Comparison of ENCODE assay signal across 1 cellular context in the genomic region with DNA sequence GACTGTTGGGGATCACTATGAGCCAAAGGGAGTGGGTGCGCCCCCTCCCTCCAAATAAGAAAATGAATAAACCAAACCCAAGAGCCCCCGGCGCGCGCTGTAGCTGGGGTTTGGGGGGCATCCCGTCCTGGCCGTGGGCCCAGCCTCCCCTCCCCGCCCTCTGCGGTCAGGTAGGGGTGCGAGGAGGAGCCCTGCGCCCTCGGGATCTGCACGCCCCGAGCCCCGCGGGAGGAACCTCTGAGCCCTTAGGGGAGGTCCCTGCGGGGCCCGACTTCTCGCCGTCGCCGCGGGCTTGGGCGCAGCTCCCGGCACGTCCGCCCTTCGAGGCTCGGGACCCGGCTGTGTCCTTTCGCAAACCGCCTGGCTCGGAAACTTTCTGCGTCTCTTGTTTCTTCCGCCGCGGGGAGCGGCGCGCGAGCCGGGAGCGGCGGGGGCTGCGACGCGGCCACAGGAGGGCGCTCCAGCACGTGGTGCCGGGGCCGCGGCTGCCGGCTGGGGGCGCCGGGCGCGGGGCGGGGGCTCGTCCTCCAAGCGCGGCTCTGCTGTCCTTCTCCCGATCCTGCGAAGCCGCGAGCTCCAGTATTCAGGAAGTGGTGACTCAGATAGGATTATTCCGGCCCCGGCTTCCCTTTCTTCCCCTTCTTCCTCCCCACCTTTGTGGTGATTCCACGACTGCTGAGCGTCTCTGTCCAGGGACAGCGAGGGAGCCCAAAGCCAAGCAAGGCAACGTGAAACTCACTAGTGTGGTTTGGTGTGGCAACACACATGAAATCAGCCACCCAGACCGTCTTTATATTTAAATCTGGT.
A peak's percentile ranks its signal among the peaks of the same experiment; 100 is the strongest.
TF ChIP-seq lines count a peak whose summit lies in the region.

No MANE protein-coding gene starts in this region.

TF ChIP-seq in GM12878, 131 proteins besides CTCF, POLR2A, EP300 and RAD21 (continued from another document and continues in another):
- TF ChIP-seq, protein P1, sequence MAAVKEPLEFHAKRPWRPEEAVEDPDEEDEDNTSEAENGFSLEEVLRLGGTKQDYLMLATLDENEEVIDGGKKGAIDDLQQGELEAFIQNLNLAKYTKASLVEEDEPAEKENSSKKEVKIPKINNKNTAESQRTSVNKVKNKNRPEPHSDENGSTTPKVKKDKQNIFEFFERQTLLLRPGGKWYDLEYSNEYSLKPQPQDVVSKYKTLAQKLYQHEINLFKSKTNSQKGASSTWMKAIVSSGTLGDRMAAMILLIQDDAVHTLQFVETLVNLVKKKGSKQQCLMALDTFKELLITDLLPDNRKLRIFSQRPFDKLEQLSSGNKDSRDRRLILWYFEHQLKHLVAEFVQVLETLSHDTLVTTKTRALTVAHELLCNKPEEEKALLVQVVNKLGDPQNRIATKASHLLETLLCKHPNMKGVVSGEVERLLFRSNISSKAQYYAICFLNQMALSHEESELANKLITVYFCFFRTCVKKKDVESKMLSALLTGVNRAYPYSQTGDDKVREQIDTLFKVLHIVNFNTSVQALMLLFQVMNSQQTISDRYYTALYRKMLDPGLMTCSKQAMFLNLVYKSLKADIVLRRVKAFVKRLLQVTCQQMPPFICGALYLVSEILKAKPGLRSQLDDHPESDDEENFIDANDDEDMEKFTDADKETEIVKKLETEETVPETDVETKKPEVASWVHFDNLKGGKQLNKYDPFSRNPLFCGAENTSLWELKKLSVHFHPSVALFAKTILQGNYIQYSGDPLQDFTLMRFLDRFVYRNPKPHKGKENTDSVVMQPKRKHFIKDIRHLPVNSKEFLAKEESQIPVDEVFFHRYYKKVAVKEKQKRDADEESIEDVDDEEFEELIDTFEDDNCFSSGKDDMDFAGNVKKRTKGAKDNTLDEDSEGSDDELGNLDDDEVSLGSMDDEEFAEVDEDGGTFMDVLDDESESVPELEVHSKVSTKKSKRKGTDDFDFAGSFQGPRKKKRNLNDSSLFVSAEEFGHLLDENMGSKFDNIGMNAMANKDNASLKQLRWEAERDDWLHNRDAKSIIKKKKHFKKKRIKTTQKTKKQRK (IDR thresholded peaks at IDR 0.05; ENCODE audit: low read depth, low read length), result no peak
- no peak for TF ChIP-seq MEF2A (IDR thresholded peaks at IDR 0.05; ENCODE audit: insufficient read depth, low read depth, low read length)
- TF ChIP-seq CHD1 (IDR thresholded peaks at IDR 0.05; ENCODE audit: low read depth, low read length), result no peak
- no peak for TF ChIP-seq GABPA (IDR thresholded peaks at IDR 0.05; ENCODE audit: low read depth)
- TF ChIP-seq WRNIP1 (IDR thresholded peaks at IDR 0.05; ENCODE audit: borderline replicate concordance, low read depth, low read length), result no peak; the same call in 1 of the 2 replicates
- peak; percentile 27 for TF ChIP-seq HDAC6 (IDR thresholded peaks at IDR 0.05; ENCODE audit: unreplicated experiment)
- no peak; the same call in 1 of the 2 replicates for TF ChIP-seq NR2F1 (conservative IDR thresholded peaks at IDR 0.05)
- TF ChIP-seq SMAD5 (IDR thresholded peaks at IDR 0.05; ENCODE audit: low read depth), result no peak
- TF ChIP-seq KAT2A (conservative IDR thresholded peaks at IDR 0.05; ENCODE audit: control insufficient read depth, low read depth, low read length), result no peak
- TF ChIP-seq DPF2 (IDR thresholded peaks at IDR 0.05), result peak; percentile 19
- TF ChIP-seq, protein P2, sequence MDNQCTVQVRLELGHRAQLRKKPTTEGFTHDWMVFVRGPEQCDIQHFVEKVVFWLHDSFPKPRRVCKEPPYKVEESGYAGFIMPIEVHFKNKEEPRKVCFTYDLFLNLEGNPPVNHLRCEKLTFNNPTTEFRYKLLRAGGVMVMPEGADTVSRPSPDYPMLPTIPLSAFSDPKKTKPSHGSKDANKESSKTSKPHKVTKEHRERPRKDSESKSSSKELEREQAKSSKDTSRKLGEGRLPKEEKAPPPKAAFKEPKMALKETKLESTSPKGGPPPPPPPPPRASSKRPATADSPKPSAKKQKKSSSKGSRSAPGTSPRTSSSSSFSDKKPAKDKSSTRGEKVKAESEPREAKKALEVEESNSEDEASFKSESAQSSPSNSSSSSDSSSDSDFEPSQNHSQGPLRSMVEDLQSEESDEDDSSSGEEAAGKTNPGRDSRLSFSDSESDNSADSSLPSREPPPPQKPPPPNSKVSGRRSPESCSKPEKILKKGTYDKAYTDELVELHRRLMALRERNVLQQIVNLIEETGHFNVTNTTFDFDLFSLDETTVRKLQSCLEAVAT (IDR thresholded peaks at IDR 0.05), result no peak
- TF ChIP-seq TCF3 (IDR thresholded peaks at IDR 0.05; ENCODE audit: borderline replicate concordance, insufficient read depth, low read depth, low read length), result no peak
- TF ChIP-seq NBN (IDR thresholded peaks at IDR 0.05), result 0 out of 2 replicates have a peak, but pooled peaks have one; percentile 55
- TF ChIP-seq, protein P3, sequence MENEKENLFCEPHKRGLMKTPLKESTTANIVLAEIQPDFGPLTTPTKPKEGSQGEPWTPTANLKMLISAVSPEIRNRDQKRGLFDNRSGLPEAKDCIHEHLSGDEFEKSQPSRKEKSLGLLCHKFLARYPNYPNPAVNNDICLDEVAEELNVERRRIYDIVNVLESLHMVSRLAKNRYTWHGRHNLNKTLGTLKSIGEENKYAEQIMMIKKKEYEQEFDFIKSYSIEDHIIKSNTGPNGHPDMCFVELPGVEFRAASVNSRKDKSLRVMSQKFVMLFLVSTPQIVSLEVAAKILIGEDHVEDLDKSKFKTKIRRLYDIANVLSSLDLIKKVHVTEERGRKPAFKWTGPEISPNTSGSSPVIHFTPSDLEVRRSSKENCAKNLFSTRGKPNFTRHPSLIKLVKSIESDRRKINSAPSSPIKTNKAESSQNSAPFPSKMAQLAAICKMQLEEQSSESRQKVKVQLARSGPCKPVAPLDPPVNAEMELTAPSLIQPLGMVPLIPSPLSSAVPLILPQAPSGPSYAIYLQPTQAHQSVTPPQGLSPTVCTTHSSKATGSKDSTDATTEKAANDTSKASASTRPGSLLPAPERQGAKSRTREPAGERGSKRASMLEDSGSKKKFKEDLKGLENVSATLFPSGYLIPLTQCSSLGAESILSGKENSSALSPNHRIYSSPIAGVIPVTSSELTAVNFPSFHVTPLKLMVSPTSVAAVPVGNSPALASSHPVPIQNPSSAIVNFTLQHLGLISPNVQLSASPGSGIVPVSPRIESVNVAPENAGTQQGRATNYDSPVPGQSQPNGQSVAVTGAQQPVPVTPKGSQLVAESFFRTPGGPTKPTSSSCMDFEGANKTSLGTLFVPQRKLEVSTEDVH (IDR thresholded peaks at IDR 0.05; ENCODE audit: low read depth, partially characterized antibody), result no peak
- TF ChIP-seq POU2F2 (IDR thresholded peaks at IDR 0.05; ENCODE audit: borderline replicate concordance, low read depth, low read length), result peak; percentile 40; the same call in 1 of the 3 replicates
- TF ChIP-seq SUZ12 (IDR thresholded peaks at IDR 0.05; ENCODE audit: unreplicated experiment), result no peak
- no peak for TF ChIP-seq ZSCAN29 (IDR thresholded peaks at IDR 0.05)
- 0 out of 2 replicates have a peak, but pooled peaks have one; percentile 61 for TF ChIP-seq SIN3A (IDR thresholded peaks at IDR 0.05; ENCODE audit: low read depth, low read length)
- no peak for TF ChIP-seq MTA2 (IDR thresholded peaks at IDR 0.05; ENCODE audit: low read depth)
- TF ChIP-seq, protein P4, sequence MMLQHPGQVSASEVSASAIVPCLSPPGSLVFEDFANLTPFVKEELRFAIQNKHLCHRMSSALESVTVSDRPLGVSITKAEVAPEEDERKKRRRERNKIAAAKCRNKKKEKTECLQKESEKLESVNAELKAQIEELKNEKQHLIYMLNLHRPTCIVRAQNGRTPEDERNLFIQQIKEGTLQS (IDR thresholded peaks at IDR 0.05; ENCODE audit: borderline replicate concordance, extremely low read depth, low read depth, low read length), result no peak
- peak; percentile 48; the same call in 1 of the 2 replicates for TF ChIP-seq SMC3 (IDR thresholded peaks at IDR 0.05; ENCODE audit: borderline replicate concordance, low read length)
- TF ChIP-seq HDGF (IDR thresholded peaks at IDR 0.05), result no peak
- TF ChIP-seq RB1 (IDR thresholded peaks at IDR 0.05; ENCODE audit: borderline replicate concordance), result peak; percentile 75; the same call in 1 of the 2 replicates
- TF ChIP-seq BHLHE40 (IDR thresholded peaks at IDR 0.05; ENCODE audit: borderline replicate concordance in 1 of 2, low read depth in 2 of 2, low read length in 1 of 2), result peak; percentile 43 to 88; a peak in 3 of 4 replicates
- TF ChIP-seq NR2C1 (IDR thresholded peaks at IDR 0.05), result 0 out of 2 replicates have a peak, but pooled peaks have one; percentile 22
- no peak for TF ChIP-seq ZNF274 (IDR thresholded peaks at IDR 0.05; ENCODE audit: insufficient read depth, insufficient read length)
- TF ChIP-seq, protein P5, sequence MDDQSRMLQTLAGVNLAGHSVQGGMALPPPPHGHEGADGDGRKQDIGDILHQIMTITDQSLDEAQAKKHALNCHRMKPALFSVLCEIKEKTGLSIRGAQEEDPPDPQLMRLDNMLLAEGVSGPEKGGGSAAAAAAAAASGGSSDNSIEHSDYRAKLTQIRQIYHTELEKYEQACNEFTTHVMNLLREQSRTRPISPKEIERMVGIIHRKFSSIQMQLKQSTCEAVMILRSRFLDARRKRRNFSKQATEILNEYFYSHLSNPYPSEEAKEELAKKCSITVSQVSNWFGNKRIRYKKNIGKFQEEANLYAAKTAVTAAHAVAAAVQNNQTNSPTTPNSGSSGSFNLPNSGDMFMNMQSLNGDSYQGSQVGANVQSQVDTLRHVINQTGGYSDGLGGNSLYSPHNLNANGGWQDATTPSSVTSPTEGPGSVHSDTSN (IDR thresholded peaks at IDR 0.05; ENCODE audit: insufficient replicate concordance, low read depth, low read length), result no peak
- TF ChIP-seq, protein P6, sequence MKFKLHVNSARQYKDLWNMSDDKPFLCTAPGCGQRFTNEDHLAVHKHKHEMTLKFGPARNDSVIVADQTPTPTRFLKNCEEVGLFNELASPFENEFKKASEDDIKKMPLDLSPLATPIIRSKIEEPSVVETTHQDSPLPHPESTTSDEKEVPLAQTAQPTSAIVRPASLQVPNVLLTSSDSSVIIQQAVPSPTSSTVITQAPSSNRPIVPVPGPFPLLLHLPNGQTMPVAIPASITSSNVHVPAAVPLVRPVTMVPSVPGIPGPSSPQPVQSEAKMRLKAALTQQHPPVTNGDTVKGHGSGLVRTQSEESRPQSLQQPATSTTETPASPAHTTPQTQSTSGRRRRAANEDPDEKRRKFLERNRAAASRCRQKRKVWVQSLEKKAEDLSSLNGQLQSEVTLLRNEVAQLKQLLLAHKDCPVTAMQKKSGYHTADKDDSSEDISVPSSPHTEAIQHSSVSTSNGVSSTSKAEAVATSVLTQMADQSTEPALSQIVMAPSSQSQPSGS (IDR thresholded peaks at IDR 0.05; ENCODE audit: low read length), result no peak
- TF ChIP-seq NFYA (IDR thresholded peaks at IDR 0.05; ENCODE audit: borderline replicate concordance, low read depth, low read length), result no peak
- TF ChIP-seq, protein P7, sequence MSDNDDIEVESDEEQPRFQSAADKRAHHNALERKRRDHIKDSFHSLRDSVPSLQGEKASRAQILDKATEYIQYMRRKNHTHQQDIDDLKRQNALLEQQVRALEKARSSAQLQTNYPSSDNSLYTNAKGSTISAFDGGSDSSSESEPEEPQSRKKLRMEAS (IDR thresholded peaks at IDR 0.05; ENCODE audit: low read depth, low read length), result peak; percentile 55; the same call in 1 of the 2 replicates
- TF ChIP-seq, protein P8, sequence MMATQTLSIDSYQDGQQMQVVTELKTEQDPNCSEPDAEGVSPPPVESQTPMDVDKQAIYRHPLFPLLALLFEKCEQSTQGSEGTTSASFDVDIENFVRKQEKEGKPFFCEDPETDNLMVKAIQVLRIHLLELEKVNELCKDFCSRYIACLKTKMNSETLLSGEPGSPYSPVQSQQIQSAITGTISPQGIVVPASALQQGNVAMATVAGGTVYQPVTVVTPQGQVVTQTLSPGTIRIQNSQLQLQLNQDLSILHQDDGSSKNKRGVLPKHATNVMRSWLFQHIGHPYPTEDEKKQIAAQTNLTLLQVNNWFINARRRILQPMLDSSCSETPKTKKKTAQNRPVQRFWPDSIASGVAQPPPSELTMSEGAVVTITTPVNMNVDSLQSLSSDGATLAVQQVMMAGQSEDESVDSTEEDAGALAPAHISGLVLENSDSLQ (IDR thresholded peaks at IDR 0.05), result no peak
- TF ChIP-seq YY1 (IDR thresholded peaks at IDR 0.05; ENCODE audit: low read depth, low read length), result peak; percentile 64; the same call in 1 of the 2 replicates
- TF ChIP-seq STAT1 (conservative IDR thresholded peaks at IDR 0.05), result no peak
- TF ChIP-seq KLF5 (IDR thresholded peaks at IDR 0.05; ENCODE audit: partially characterized antibody), result peak; percentile 38
- no peak for TF ChIP-seq PML (IDR thresholded peaks at IDR 0.05; ENCODE audit: low read length)
- TF ChIP-seq ZZZ3 (IDR thresholded peaks at IDR 0.05; ENCODE audit: control insufficient read depth, insufficient read length, low read depth), result no peak
- peak; percentile 78 for TF ChIP-seq MXI1 (IDR thresholded peaks at IDR 0.05; ENCODE audit: low read depth, low read length)
- no peak for TF ChIP-seq ASH2L (IDR thresholded peaks at IDR 0.05; ENCODE audit: borderline replicate concordance, low read depth)
- TF ChIP-seq NFIC (IDR thresholded peaks at IDR 0.05; ENCODE audit: low read depth, low read length), result no peak
- 0 out of 4 replicates have a peak, but pooled peaks of 1 of the 2 experiments have one; percentile 3 for TF ChIP-seq SRF (IDR thresholded peaks at IDR 0.05; ENCODE audit: low read depth in 2 of 2, low read length in 2 of 2)
- no peak for TF ChIP-seq BCL11A (IDR thresholded peaks at IDR 0.05; ENCODE audit: low read depth, low read length)
- TF ChIP-seq, protein P9, sequence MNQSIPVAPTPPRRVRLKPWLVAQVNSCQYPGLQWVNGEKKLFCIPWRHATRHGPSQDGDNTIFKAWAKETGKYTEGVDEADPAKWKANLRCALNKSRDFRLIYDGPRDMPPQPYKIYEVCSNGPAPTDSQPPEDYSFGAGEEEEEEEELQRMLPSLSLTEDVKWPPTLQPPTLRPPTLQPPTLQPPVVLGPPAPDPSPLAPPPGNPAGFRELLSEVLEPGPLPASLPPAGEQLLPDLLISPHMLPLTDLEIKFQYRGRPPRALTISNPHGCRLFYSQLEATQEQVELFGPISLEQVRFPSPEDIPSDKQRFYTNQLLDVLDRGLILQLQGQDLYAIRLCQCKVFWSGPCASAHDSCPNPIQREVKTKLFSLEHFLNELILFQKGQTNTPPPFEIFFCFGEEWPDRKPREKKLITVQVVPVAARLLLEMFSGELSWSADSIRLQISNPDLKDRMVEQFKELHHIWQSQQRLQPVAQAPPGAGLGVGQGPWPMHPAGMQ (IDR thresholded peaks at IDR 0.05; ENCODE audit: borderline replicate concordance), result no peak
- TF ChIP-seq IKZF1 (conservative IDR thresholded peaks at IDR 0.05), result peak; percentile 81
- TF ChIP-seq RAD51 (IDR thresholded peaks at IDR 0.05), result no peak
- TF ChIP-seq KDM1A (IDR thresholded peaks at IDR 0.05; ENCODE audit: borderline replicate concordance), result no peak
- TF ChIP-seq EED (IDR thresholded peaks at IDR 0.05; ENCODE audit: low read depth), result peak; percentile 63; the same call in 1 of the 2 replicates
- TF ChIP-seq RUNX3 (IDR thresholded peaks at IDR 0.05; ENCODE audit: low read length), result peak; percentile 36
- TF ChIP-seq BMI1 (IDR thresholded peaks at IDR 0.05; ENCODE audit: borderline replicate concordance), result no peak
- TF ChIP-seq TAF1 (IDR thresholded peaks at IDR 0.05; ENCODE audit: borderline replicate concordance, low read depth, low read length), result peak; percentile 50; the same call in 1 of the 2 replicates
- TF ChIP-seq CREM (IDR thresholded peaks at IDR 0.05; ENCODE audit: low read depth), result no peak
